ENCODE assay signal across 8 cellular contexts in the genomic region with DNA sequence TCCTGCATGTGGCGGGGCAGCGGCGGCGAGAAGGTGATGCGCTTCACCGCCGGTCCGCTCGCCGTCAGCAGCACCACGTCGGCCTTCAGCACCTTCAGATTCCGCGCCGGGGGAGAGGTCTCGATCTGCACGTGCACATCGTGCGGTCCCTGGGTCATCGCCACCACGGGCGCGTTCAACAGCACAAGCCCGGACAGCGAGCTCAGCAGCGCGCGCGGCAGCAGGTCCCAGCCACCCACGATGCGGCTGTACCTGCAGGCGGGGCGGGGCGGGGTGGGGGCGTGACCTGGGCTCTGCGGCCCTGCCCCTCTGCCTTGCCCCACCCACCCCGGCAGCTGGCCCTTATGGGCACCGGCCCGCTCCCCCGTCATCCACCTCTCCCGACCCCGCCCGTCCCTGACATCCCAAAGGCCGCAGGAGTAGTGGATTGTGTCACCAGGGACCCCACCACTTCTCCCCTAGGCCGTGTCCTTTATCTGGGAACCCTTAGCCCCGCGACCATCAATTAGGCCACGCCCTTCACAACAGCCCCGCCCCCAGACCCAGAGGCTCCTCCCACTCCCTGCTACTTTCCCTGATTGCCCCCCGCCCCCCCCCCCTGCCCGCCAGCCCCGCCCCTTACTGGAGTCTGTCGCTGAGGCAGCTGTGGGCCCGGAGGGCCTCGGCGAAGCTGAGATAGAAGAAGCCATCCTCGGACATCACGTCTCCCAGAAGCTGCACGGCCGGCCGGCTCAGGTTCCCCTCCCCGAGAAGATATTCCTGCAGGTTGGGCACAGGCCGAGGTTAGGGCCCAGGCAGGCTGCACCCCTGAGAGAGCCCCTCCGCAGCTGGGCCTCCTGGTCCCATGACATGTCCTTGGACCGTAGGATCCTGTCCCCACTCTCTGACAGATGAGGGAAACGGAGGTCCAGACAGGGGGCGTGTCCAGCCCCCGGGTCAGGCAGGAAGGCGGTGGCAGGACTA. TPM values are rescaled to one million over a fixed set of nuclear protein-coding genes. Genes with fewer than 3 reads are reported as not detected.
DNase-seq lines count a peak whose midpoint lies in the region; ATAC-seq, FAIRE-seq and TF ChIP-seq lines count a peak whose summit lies in the region.

No MANE protein-coding gene starts in this region.

- H3K27me3 ChIP-seq in colonic mucosa (no peaks in the 10 kb centered on the region), subcutaneous abdominal adipose tissue (ENCODE audit: control insufficient read depth in 5 of 5, insufficient read depth in 4 of 5, low read length in 5 of 5) (peaks cover 0 to 16% (median 4%) of the 10 kb centered on the region in 5 donors)

- H3K36me3 Mint-ChIP-seq in natural killer cell, result no peaks in the 10 kb centered on the region

- peak; percentile 76 to 79 (median 78) for ATAC-seq in natural killer cell
- no peak for ATAC-seq in GM18858 (IDR thresholded peaks at IDR 0.05; ENCODE audit: unreplicated experiment)

- H3K4me3 Mint-ChIP-seq in natural killer cell, result peak overlapping the region; percentile 84

- TF ChIP-seq CTCF in colonic mucosa (IDR thresholded peaks at IDR 0.05) (no peak), natural killer cell (IDR thresholded peaks at IDR 0.05) (peak; percentile 58)

- H3K27ac Mint-ChIP-seq in natural killer cell, result peak overlapping the region in 1 of 2 donors; percentile 51

- H3K9ac ChIP-seq in colonic mucosa (ENCODE audit: low read depth in 2 of 2, low read length in 2 of 2) (peak overlapping the region in 1 of 2 donors; percentile 35), subcutaneous abdominal adipose tissue (ENCODE audit: low read length in 5 of 5) (no peak overlapping the region)

- H3K9me3 Mint-ChIP-seq in natural killer cell, result no peaks in the 10 kb centered on the region

- H3K9me3 ChIP-seq in colonic mucosa (no peaks in the 10 kb centered on the region), subcutaneous abdominal adipose tissue (ENCODE audit: control insufficient read depth in 5 of 5, low read length in 5 of 5) (no peaks in the 10 kb centered on the region)

- FAIRE-seq in urothelium cell line (lab: Jason Lieb, UNC), result no peak

- H3K4me3 ChIP-seq in colonic mucosa, result peak overlapping the region; percentile 41
- peak overlapping the region in 3 of 5 donors; percentile 49 to 51 (median 49) for H3K4me3 ChIP-seq in subcutaneous abdominal adipose tissue (ENCODE audit: low read depth in 1 of 5, low read length in 5 of 5)

- peaks cover 4% of the 10 kb centered on the region for H3K4me1 ChIP-seq in colonic mucosa
- H3K4me1 ChIP-seq in subcutaneous abdominal adipose tissue (ENCODE audit: control insufficient read depth in 5 of 5, insufficient read depth in 5 of 5, low read length in 5 of 5), result peaks cover 0 to 26% (median 14%) of the 10 kb centered on the region in 5 donors

- peak; percentile 35 for DNase-seq in NCI-H1092 treated with DMSO at 0.1 percent for 48 hours (lab: John Stamatoyannopoulos, UW)
- DNase-seq in NCI-H1092 (lab: John Stamatoyannopoulos, UW), result no peak
- DNase-seq in activated CD4-positive, CD25-positive, alpha-beta regulatory T cell (lab: John Stamatoyannopoulos, UW), result peak; percentile 48 to 61 (median 56)
- DNase-seq in colonic mucosa, result peak; percentile 69
- DNase-seq in natural killer cell, result peak; percentile 37
- no peak for DNase-seq in urothelium cell line (ENCODE audit: low spot score)

- intact Hi-C loops in colonic mucosa (cut with DNase I), result no loop called here
- intact Hi-C loops in natural killer cell (cut with micrococcal nuclease), result loop anchor here (1.0 kb wide), 1 partner anchor 77 kb away; the partner anchor contains the start of gene FUZ

- H3K36me3 ChIP-seq in colonic mucosa, result no peaks in the 10 kb centered on the region
- H3K36me3 ChIP-seq in subcutaneous abdominal adipose tissue (ENCODE audit: control insufficient read depth in 5 of 5, insufficient read depth in 5 of 5, low read length in 5 of 5), result peaks cover 0 to 21% (median 6%) of the 10 kb centered on the region in 5 donors

- H3K27ac ChIP-seq in colonic mucosa (no peak overlapping the region), subcutaneous abdominal adipose tissue (ENCODE audit: low read depth, low read length) (no peak overlapping the region)

- peaks cover 0 to 8% of the 10 kb centered on the region in 2 donors for H3K4me1 Mint-ChIP-seq in natural killer cell

- no peaks in the 10 kb centered on the region for H3K27me3 Mint-ChIP-seq in natural killer cell (ENCODE audit: low read depth in 2 of 2)

RNA-seq across cellular contexts. Expression of gene IL4I1, which starts 6.1 kb away (rescaled TPM):
- 1 to 10 TPM; 1.0 to 2.4 TPM for total RNA-seq in colonic mucosa
- 1 to 10 TPM; 3.0 to 3.8 (median 3.4) TPM for total RNA-seq in natural killer cell

RNA-seq across cellular contexts. Expression of gene TBC1D17, which starts 13.1 kb away (rescaled TPM):
- total RNA-seq in colonic mucosa, result 10 to 100 TPM; 29.4 to 33.7 TPM
- total RNA-seq in natural killer cell, result 10 to 100 TPM; 45.8 to 59.7 (median 54.4) TPM

RNA-seq across cellular contexts. Expression of gene AKT1S1, which starts 13.5 kb away (rescaled TPM):
- total RNA-seq in colonic mucosa, result 10 to 100 TPM; 32.7 to 74.9 TPM
- 10 to 100 TPM; 12.8 to 17.8 (median 16.1) TPM for total RNA-seq in natural killer cell

RNA-seq across cellular contexts. Expression of gene PNKP, which starts 23.3 kb away (rescaled TPM):
- total RNA-seq in colonic mucosa (100 to 1,000 TPM in 1 of 2 donors, 10 to 100 TPM in 1; 53.7 to 137 TPM), natural killer cell (100 to 1,000 TPM; 228 to 253 (median 243) TPM)

RNA-seq across cellular contexts. Expression of gene ATF5, which starts 38.4 kb away (rescaled TPM):
- total RNA-seq in colonic mucosa (10 to 100 TPM; 16.7 to 24.7 TPM), natural killer cell (10 to 100 TPM; 11.7 to 15.4 (median 14.2) TPM)

Comparison
In these comparisons a context has a peak if more than half of its experiments do, and no peak if none do; other contexts are left out.
1. DNase-seq: peak in NCI-H1092 treated with DMSO at 0.1 percent for 48 hours (single experiment), activated CD4-positive, CD25-positive, alpha-beta regulatory T cell (4 of 4), colonic mucosa (single experiment) and natural killer cell (single experiment); none in NCI-H1092 (single experiment) and urothelium cell line (single experiment).